ENCODE assay signal across 1 cellular context in the genomic region with DNA sequence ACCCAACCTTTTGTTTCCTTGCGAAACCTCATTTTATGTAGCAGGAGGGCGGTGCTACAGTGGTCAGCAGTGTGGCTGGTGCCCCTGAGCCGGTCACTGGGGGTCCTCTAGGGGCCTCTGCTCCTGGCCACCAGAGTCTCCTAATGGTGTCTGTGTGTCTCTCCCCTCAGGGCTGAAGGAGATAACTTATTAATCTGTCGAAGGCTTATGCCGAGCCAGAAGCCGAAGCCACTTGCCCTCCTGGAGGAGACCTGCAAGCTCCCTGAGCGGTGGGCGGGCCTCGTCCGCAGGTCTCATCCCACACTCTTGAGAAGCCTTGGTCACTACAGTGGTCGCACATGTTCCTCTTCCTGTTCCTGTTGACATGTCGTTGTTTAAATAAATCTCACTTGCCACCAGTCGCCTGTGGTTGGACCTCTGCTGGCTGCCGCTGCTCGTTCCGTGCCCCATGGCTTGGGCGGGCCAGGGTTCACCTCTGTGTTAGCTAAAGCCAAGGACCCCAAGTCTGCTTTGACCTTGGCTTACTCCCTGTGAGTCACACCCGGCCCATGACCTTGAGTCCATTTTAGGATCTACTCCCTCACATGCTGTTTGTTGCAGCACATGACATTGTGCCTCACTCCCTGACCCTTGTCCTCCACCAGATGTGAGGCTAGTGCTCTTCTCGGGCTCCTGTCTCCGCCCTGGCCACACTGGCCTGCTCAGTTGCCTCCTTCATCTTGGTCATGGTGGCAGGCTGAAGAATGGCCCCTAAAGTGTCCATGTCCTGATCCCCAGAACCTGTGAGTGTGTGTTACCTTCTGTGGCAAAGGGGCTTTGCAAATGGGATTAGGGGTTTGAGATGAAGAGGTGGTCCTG.
TF ChIP-seq lines count a peak whose summit lies in the region.

No MANE protein-coding gene starts in this region.

TF ChIP-seq in HepG2, 621 proteins besides CTCF, POLR2A, EP300 and RAD21 (continued from another document and continues in another):
- 0 out of 2 replicates have a peak, but pooled peaks have one; percentile 45 for TF ChIP-seq ZNF543 (CRISPR knock-in tag; IDR thresholded peaks at IDR 0.05)
- TF ChIP-seq ZNF251 (CRISPR knock-in tag; IDR thresholded peaks at IDR 0.05), result no peak
- peak; percentile 83 for TF ChIP-seq ZNF274 (CRISPR knock-in tag; IDR thresholded peaks at IDR 0.05)
- TF ChIP-seq, protein P1, sequence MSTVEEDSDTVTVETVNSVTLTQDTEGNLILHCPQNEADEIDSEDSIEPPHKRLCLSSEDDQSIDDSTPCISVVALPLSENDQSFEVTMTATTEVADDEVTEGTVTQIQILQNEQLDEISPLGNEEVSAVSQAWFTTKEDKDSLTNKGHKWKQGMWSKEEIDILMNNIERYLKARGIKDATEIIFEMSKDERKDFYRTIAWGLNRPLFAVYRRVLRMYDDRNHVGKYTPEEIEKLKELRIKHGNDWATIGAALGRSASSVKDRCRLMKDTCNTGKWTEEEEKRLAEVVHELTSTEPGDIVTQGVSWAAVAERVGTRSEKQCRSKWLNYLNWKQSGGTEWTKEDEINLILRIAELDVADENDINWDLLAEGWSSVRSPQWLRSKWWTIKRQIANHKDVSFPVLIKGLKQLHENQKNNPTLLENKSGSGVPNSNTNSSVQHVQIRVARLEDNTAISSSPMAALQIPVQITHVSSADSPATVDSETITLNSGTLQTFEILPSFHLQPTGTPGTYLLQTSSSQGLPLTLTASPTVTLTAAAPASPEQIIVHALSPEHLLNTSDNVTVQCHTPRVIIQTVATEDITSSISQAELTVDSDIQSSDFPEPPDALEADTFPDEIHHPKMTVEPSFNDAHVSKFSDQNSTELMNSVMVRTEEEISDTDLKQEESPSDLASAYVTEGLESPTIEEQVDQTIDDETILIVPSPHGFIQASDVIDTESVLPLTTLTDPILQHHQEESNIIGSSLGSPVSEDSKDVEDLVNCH (CRISPR knock-in tag; IDR thresholded peaks at IDR 0.05), result no peak
- peak; percentile 80 for TF ChIP-seq DRAP1 (CRISPR knock-in tag; IDR thresholded peaks at IDR 0.05)
- TF ChIP-seq SP5 (CRISPR knock-in tag; IDR thresholded peaks at IDR 0.05; ENCODE audit: borderline replicate concordance, low read depth), result peak; percentile 88
- TF ChIP-seq NFKBIZ (CRISPR knock-in tag; IDR thresholded peaks at IDR 0.05), result peak; percentile 83
- no peak for TF ChIP-seq NONO (IDR thresholded peaks at IDR 0.05)
- TF ChIP-seq NONO (CRISPR knock-in tag; conservative IDR thresholded peaks at IDR 0.05), result peak; percentile 97
- TF ChIP-seq HOMEZ (CRISPR knock-in tag; IDR thresholded peaks at IDR 0.05; ENCODE audit: low read depth), result peak; percentile 98
- peak; percentile 91 for TF ChIP-seq ZNF432 (CRISPR knock-in tag; IDR thresholded peaks at IDR 0.05; ENCODE audit: borderline replicate concordance)
- TF ChIP-seq CBFB (CRISPR knock-in tag; IDR thresholded peaks at IDR 0.05), result peak; percentile 68
- TF ChIP-seq, protein P2, sequence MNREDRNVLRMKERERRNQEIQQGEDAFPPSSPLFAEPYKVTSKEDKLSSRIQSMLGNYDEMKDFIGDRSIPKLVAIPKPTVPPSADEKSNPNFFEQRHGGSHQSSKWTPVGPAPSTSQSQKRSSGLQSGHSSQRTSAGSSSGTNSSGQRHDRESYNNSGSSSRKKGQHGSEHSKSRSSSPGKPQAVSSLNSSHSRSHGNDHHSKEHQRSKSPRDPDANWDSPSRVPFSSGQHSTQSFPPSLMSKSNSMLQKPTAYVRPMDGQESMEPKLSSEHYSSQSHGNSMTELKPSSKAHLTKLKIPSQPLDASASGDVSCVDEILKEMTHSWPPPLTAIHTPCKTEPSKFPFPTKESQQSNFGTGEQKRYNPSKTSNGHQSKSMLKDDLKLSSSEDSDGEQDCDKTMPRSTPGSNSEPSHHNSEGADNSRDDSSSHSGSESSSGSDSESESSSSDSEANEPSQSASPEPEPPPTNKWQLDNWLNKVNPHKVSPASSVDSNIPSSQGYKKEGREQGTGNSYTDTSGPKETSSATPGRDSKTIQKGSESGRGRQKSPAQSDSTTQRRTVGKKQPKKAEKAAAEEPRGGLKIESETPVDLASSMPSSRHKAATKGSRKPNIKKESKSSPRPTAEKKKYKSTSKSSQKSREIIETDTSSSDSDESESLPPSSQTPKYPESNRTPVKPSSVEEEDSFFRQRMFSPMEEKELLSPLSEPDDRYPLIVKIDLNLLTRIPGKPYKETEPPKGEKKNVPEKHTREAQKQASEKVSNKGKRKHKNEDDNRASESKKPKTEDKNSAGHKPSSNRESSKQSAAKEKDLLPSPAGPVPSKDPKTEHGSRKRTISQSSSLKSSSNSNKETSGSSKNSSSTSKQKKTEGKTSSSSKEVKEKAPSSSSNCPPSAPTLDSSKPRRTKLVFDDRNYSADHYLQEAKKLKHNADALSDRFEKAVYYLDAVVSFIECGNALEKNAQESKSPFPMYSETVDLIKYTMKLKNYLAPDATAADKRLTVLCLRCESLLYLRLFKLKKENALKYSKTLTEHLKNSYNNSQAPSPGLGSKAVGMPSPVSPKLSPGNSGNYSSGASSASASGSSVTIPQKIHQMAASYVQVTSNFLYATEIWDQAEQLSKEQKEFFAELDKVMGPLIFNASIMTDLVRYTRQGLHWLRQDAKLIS (CRISPR knock-in tag; IDR thresholded peaks at IDR 0.05), result peak; percentile 70; the same call in 1 of the 2 replicates
- TF ChIP-seq BRD4 (CRISPR knock-in tag; IDR thresholded peaks at IDR 0.05), result peak; percentile 67
- TF ChIP-seq, protein P3, sequence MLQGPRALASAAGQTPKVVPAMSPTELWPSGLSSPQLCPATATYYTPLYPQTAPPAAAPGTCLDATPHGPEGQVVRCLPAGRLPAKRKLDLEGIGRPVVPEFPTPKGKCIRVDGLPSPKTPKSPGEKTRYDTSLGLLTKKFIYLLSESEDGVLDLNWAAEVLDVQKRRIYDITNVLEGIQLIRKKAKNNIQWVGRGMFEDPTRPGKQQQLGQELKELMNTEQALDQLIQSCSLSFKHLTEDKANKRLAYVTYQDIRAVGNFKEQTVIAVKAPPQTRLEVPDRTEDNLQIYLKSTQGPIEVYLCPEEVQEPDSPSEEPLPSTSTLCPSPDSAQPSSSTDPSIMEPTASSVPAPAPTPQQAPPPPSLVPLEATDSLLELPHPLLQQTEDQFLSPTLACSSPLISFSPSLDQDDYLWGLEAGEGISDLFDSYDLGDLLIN (CRISPR knock-in tag; IDR thresholded peaks at IDR 0.05; ENCODE audit: borderline replicate concordance), result 0 out of 2 replicates have a peak, but pooled peaks have one; percentile 34
- TF ChIP-seq, protein P4, sequence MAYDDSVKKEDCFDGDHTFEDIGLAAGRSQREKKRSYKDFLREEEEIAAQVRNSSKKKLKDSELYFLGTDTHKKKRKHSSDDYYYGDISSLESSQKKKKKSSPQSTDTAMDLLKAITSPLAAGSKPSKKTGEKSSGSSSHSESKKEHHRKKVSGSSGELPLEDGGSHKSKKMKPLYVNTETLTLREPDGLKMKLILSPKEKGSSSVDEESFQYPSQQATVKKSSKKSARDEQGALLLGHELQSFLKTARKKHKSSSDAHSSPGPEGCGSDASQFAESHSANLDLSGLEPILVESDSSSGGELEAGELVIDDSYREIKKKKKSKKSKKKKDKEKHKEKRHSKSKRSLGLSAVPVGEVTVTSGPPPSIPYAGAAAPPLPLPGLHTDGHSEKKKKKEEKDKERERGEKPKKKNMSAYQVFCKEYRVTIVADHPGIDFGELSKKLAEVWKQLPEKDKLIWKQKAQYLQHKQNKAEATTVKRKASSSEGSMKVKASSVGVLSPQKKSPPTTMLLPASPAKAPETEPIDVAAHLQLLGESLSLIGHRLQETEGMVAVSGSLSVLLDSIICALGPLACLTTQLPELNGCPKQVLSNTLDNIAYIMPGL (CRISPR knock-in tag; IDR thresholded peaks at IDR 0.05; ENCODE audit: borderline replicate concordance in 1 of 2, low read depth in 1 of 2), result peak; percentile 55 to 76; a peak in 3 of 4 replicates
- 0 out of 2 replicates have a peak, but pooled peaks have one; percentile 35 for TF ChIP-seq ZNF720 (CRISPR knock-in tag; IDR thresholded peaks at IDR 0.05)
- peak; percentile 67 for TF ChIP-seq SNAPC5 (CRISPR knock-in tag; IDR thresholded peaks at IDR 0.05; ENCODE audit: borderline replicate concordance)
- TF ChIP-seq, protein P5, sequence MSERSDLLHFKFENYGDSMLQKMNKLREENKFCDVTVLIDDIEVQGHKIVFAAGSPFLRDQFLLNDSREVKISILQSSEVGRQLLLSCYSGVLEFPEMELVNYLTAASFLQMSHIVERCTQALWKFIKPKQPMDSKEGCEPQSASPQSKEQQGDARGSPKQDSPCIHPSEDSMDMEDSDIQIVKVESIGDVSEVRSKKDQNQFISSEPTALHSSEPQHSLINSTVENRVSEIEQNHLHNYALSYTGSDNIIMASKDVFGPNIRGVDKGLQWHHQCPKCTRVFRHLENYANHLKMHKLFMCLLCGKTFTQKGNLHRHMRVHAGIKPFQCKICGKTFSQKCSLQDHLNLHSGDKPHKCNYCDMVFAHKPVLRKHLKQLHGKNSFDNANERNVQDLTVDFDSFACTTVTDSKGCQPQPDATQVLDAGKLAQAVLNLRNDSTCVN (CRISPR knock-in tag; IDR thresholded peaks at IDR 0.05; ENCODE audit: borderline replicate concordance), result peak; percentile 86
- peak; percentile 88 for TF ChIP-seq CBX1 (IDR thresholded peaks at IDR 0.05; ENCODE audit: low read depth)
- TF ChIP-seq RNF219 (CRISPR knock-in tag; IDR thresholded peaks at IDR 0.05), result peak; percentile 85
- TF ChIP-seq ZNF619 (CRISPR knock-in tag; IDR thresholded peaks at IDR 0.05), result peak; percentile 99
- TF ChIP-seq, protein P6, sequence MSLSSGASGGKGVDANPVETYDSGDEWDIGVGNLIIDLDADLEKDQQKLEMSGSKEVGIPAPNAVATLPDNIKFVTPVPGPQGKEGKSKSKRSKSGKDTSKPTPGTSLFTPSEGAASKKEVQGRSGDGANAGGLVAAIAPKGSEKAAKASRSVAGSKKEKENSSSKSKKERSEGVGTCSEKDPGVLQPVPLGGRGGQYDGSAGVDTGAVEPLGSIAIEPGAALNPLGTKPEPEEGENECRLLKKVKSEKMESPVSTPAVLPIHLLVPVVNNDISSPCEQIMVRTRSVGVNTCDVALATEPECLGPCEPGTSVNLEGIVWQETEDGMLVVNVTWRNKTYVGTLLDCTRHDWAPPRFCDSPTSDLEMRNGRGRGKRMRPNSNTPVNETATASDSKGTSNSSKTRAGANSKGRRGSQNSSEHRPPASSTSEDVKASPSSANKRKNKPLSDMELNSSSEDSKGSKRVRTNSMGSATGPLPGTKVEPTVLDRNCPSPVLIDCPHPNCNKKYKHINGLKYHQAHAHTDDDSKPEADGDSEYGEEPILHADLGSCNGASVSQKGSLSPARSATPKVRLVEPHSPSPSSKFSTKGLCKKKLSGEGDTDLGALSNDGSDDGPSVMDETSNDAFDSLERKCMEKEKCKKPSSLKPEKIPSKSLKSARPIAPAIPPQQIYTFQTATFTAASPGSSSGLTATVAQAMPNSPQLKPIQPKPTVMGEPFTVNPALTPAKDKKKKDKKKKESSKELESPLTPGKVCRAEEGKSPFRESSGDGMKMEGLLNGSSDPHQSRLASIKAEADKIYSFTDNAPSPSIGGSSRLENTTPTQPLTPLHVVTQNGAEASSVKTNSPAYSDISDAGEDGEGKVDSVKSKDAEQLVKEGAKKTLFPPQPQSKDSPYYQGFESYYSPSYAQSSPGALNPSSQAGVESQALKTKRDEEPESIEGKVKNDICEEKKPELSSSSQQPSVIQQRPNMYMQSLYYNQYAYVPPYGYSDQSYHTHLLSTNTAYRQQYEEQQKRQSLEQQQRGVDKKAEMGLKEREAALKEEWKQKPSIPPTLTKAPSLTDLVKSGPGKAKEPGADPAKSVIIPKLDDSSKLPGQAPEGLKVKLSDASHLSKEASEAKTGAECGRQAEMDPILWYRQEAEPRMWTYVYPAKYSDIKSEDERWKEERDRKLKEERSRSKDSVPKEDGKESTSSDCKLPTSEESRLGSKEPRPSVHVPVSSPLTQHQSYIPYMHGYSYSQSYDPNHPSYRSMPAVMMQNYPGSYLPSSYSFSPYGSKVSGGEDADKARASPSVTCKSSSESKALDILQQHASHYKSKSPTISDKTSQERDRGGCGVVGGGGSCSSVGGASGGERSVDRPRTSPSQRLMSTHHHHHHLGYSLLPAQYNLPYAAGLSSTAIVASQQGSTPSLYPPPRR (CRISPR knock-in tag; IDR thresholded peaks at IDR 0.05; ENCODE audit: borderline replicate concordance), result peak; percentile 97
- peak; percentile 94 for TF ChIP-seq KAT8 (CRISPR knock-in tag; IDR thresholded peaks at IDR 0.05)
- TF ChIP-seq RCOR2 (CRISPR knock-in tag; IDR thresholded peaks at IDR 0.05), result peak; percentile 93
